ENCODE assay signal across 13 cellular contexts in genomic region chr18:74745658-74746403, GRCh38.
DNase-seq lines count a peak whose midpoint lies in the region; ATAC-seq, FAIRE-seq and TF ChIP-seq lines count a peak whose summit lies in the region.
"Had no signal": no experiment of that assay in that cellular context is flagged by ENCODE, and none has a peak within 500 bp of the region (broad histone marks: within the 10 kb centered on the region; RNA-seq: fewer than 3 reads in every experiment).

No MANE protein-coding gene starts in this region.

- no peak for FAIRE-seq in D721Med (lab: Jason Lieb, UNC)

- no peak overlapping the region for H3K4me3 Mint-ChIP-seq in naive thymus-derived CD4-positive, alpha-beta T cell
- H3K4me3 Mint-ChIP-seq: B cell, naive B cell had no signal

- no peak overlapping the region for H3K27ac ChIP-seq in naive thymus-derived CD4-positive, alpha-beta T cell (ENCODE audit: low read depth, low read length)
- H3K27ac ChIP-seq: heart right ventricle had no signal

- no peaks in the 10 kb centered on the region for H3K4me1 ChIP-seq in naive thymus-derived CD4-positive, alpha-beta T cell (ENCODE audit: control insufficient read depth in 2 of 2, insufficient read depth in 2 of 2, low read length in 2 of 2)
- H3K4me1 ChIP-seq: heart right ventricle had no signal

- CTCF ChIA-PET in naive thymus-derived CD4-positive, alpha-beta T cell (lab: Charles Lee): no interaction called here

- POLR2A ChIA-PET in naive thymus-derived CD4-positive, alpha-beta T cell (lab: Charles Lee): no interaction called here

- DNase-seq in AG08395 (ENCODE audit: low spot score) (peak; percentile 59), HT-29 (ENCODE audit: low spot score) (peak; percentile 32), iris pigment epithelial cell (ENCODE audit: low read depth) (peak; percentile 82), AML-193 (lab: John Stamatoyannopoulos, UW) (no peak), D721Med (ENCODE audit: insufficient read length, low spot score) (no peak)
- DNase-seq in naive thymus-derived CD4-positive, alpha-beta T cell: no peak
- DNase-seq: activated T-cell treated with anti-CD3 and anti-CD28 coated beads for 4 hours; heart right ventricle; naive B cell; stimulated activated naive CD4-positive, alpha-beta T cell treated with Interleukin-2 at 50 U/mL for 16 hours had no signal

- peak overlapping the region; percentile 15; the same call in 1 of the 2 replicates for H3K4me3 ChIP-seq in WI38 (ENCODE audit: low read depth, low read length)
- no peak overlapping the region for H3K4me3 ChIP-seq in naive thymus-derived CD4-positive, alpha-beta T cell (ENCODE audit: low read length)
- H3K4me3 ChIP-seq: heart right ventricle had no signal

- no peak for ATAC-seq in GM19035 (IDR thresholded peaks at IDR 0.05; ENCODE audit: unreplicated experiment)
- no peak for ATAC-seq in naive thymus-derived CD4-positive, alpha-beta T cell
- ATAC-seq: heart right ventricle had no signal

- H3K27ac Mint-ChIP-seq in naive thymus-derived CD4-positive, alpha-beta T cell: no peak overlapping the region
- H3K27ac Mint-ChIP-seq: B cell, naive B cell had no signal

- peaks cover 0 to 10% (median 0%) of the 10 kb centered on the region in 7 donors for H3K4me1 Mint-ChIP-seq in naive thymus-derived CD4-positive, alpha-beta T cell
- H3K4me1 Mint-ChIP-seq: B cell, naive B cell had no signal

- no peaks in the 10 kb centered on the region for H3K9me3 ChIP-seq in naive thymus-derived CD4-positive, alpha-beta T cell (ENCODE audit: control insufficient read depth in 2 of 3, low read length in 3 of 3)
- H3K9me3 ChIP-seq: heart right ventricle had no signal

- intact Hi-C loops in naive thymus-derived CD4-positive, alpha-beta T cell (cut with micrococcal nuclease): no loop called here

- no peak for TF ChIP-seq CTCF in WI38 (IDR thresholded peaks at IDR 0.05; ENCODE audit: low read depth, low read length)
- TF ChIP-seq CTCF in D721Med (IDR thresholded peaks at IDR 0.05; ENCODE audit: insufficient read depth, missing control alignments): no peak

- H3K27me3 ChIP-seq in naive thymus-derived CD4-positive, alpha-beta T cell (ENCODE audit: control insufficient read depth in 2 of 2, insufficient read depth in 2 of 2, low read length in 2 of 2): no peaks in the 10 kb centered on the region
- H3K27me3 ChIP-seq: heart right ventricle had no signal

- H3K9me3 Mint-ChIP-seq in naive thymus-derived CD4-positive, alpha-beta T cell: peaks cover 0 to 10% (median 3%) of the 10 kb centered on the region in 11 donors
- H3K9me3 Mint-ChIP-seq: naive B cell had no signal

- no peaks in the 10 kb centered on the region for H3K36me3 ChIP-seq in naive thymus-derived CD4-positive, alpha-beta T cell (ENCODE audit: control insufficient read depth in 2 of 3, insufficient read depth in 3 of 3, low read length in 3 of 3)
- H3K36me3 ChIP-seq: heart right ventricle had no signal

- no peaks in the 10 kb centered on the region for H3K27me3 Mint-ChIP-seq in naive thymus-derived CD4-positive, alpha-beta T cell
- H3K27me3 Mint-ChIP-seq: B cell, naive B cell had no signal

- peaks cover 0 to 31% (median 10%) of the 10 kb centered on the region in 5 donors for H3K36me3 Mint-ChIP-seq in naive thymus-derived CD4-positive, alpha-beta T cell

Comparison
In these comparisons a context has a peak if more than half of its experiments do, and no peak if none do; other contexts are left out.
1. DNase-seq: peak in AG08395 (single experiment), HT-29 (single experiment) and iris pigment epithelial cell (single experiment); none in naive thymus-derived CD4-positive, alpha-beta T cell (0 of 9), AML-193 (0 of 2) and D721Med (single experiment).